In the genomic region with DNA sequence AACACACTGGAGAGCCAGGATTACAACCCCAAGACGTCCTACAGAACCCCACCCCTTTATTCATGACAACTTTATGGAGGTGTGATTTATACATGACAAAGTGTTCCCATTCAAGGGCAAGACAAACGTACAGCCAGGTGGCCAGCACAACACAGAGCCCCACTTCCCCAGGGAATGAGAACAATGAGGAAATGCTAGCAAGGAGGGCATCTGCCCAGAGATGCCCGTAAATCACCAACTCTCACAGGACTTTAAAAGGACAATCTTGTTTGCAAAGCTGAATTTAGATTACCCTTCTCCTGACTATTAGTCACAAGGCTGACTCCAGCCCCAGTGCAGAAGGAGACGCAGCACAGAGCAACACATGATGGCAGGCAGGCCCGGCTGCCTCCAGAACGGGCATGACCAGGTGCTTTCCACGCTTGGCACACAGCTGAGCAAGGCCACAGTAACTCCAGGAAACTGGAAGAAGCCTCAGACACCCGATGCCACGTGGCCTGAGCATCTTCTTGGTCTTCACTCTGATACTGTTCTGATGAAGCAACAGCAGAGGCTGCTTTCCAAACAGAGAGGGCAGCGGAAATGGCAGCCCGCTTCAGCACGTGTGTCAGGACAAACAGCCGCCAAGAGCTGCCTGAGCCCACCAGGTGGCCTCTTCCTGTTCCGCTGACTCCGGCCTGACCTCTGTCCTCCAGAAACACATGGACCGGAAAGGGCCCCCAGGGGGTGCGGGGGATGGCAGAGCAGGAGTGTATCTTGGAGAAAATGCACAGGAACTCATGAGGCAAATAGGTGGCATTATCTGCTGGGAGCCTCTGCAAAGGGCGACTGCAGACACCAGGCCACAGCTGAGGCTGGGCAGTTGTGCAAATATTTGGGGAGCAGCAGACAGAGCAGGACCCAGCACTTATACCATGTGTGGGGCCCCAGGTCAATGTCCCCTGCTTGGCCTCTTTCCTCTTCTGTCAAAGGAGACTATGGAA, we compare ENCODE assay signal across 12 cellular contexts. TPM values are rescaled to one million over a fixed set of nuclear protein-coding genes. Genes with fewer than 3 reads are reported as not detected.
DNase-seq lines count a peak whose midpoint lies in the region; ATAC-seq, FAIRE-seq and TF ChIP-seq lines count a peak whose summit lies in the region.
"Had no signal": no experiment of that assay in that cellular context is flagged by ENCODE, and none has a peak within 500 bp of the region (broad histone marks: within the 10 kb centered on the region; RNA-seq: fewer than 3 reads in every experiment).

No MANE protein-coding gene starts in this region.

- no peaks in the 10 kb centered on the region for H3K9me3 ChIP-seq in BLaER1 treated with 17β-estradiol and CSF1 and Interleukin-3, amounts not matched to agents 10 nM and 100 nM (replicated peaks in 1 of 11)
- H3K9me3 ChIP-seq in K562 (replicated peaks; ENCODE audit: control insufficient read depth, insufficient read depth, low read depth, low read length) (no peaks in the 10 kb centered on the region), tibial artery (no peaks in the 10 kb centered on the region)

- TSS peak; percentile 34 for BruUV-seq in K562 (replicated peaks; lab: Mats Ljungman, UMichigan)

- in situ Hi-C loops in K562 (cut with MboI), result no loop called here

- H3K9me1 ChIP-seq in K562 (ENCODE audit: control insufficient read depth, insufficient read depth, low read length), result no peaks in the 10 kb centered on the region

- peak overlapping the region; percentile 47 for H3K27ac Mint-ChIP-seq in mesothelial cell of epicardium
- H3K27ac Mint-ChIP-seq: stimulated activated memory B cell treated with anti-CD40 and anti-IgM and Interleukin-4, amounts not matched to agents 10 μg/mL and 1 μg/mL and 100 μg/mL, for 72 hours had no signal

- peaks cover 96% of the 10 kb centered on the region for H3K79me2 ChIP-seq in K562 (ENCODE audit: control insufficient read depth, insufficient read depth, low read length)

- CTCF ChIA-PET in K562 (lab: Yijun Ruan, JAX; ENCODE audit: low intra/inter-chr PET ratio), result no interaction called here

- H4K20me1 ChIP-seq in BLaER1 treated with 17β-estradiol and CSF1 and Interleukin-3, amounts not matched to agents 10 nM and 100 nM, result no peaks in the 10 kb centered on the region; a peak in 1 of 22 replicates
- H4K20me1 ChIP-seq in K562 (replicated peaks; ENCODE audit: control insufficient read depth, insufficient read depth, low read length), result no peaks in the 10 kb centered on the region

- TF ChIP-seq CTCF in K562 (IDR thresholded peaks at IDR 0.05 in 2 of 3, conservative IDR thresholded peaks at IDR 0.05 in 1 of 3; ENCODE audit: insufficient read depth in 2 of 3, low read depth in 1 of 3, low read length in 3 of 3) (peak; percentile 8 to 29 (median 28); a peak in 2 of 6 replicates), mesothelial cell of epicardium (IDR thresholded peaks at IDR 0.05; ENCODE audit: unreplicated experiment) (no peak), tibial artery (IDR thresholded peaks at IDR 0.05) (no peak)

- 22% methylated on average over 18 of the region's 18 CpGs for WGBS in K562 (ENCODE audit: insufficient coverage, low coverage, missing lambda C conversion rate)

- no peak overlapping the region for H3K4me3 ChIP-seq in BLaER1 treated with 17β-estradiol and CSF1 and Interleukin-3, amounts not matched to agents 10 nM and 100 nM
- H3K4me3 ChIP-seq in K562 (no peak overlapping the region; the same call in 1 of the 2 replicates), tibial artery (no peak overlapping the region)

- peak overlapping the region in 7 of 11 experiments; percentile 3 to 59 (median 26); a peak in 11 of 22 replicates for H3K27ac ChIP-seq in BLaER1 treated with 17β-estradiol and CSF1 and Interleukin-3, amounts not matched to agents 10 nM and 100 nM
- H3K27ac ChIP-seq in K562 (ENCODE audit: extremely low read depth, low read depth, low read length) (peak overlapping the region; percentile 88), tibial artery (no peak overlapping the region)

- intact Hi-C loops in K562 (cut with micrococcal nuclease) (no loop called here), tibial artery (cut with DNase I; ENCODE audit: low total_unique reads) (no loop called here)

- H3K4me1 Mint-ChIP-seq in mesothelial cell of epicardium, result peaks cover 77% of the 10 kb centered on the region
- H3K4me1 Mint-ChIP-seq: stimulated activated memory B cell treated with anti-CD40 and anti-IgM and Interleukin-4, amounts not matched to agents 10 μg/mL and 1 μg/mL and 100 μg/mL, for 72 hours had no signal

- peak; percentile 91 for FAIRE-seq in K562 (lab: Jason Lieb, UNC)

- H3K27me3 ChIP-seq in BLaER1 treated with 17β-estradiol and CSF1 and Interleukin-3, amounts not matched to agents 10 nM and 100 nM, result peaks cover 0 to 17% (median 0%) of the 10 kb centered on the region in 11 experiments; a peak in 3 of 22 replicates
- H3K27me3 ChIP-seq in K562 (ENCODE audit: control insufficient read depth in 2 of 2, insufficient read depth in 2 of 2, low read length in 2 of 2) (no peaks in the 10 kb centered on the region), tibial artery (peaks cover 0 to 34% of the 10 kb centered on the region in 2 donors)

- H3K9ac ChIP-seq in BLaER1 treated with 17β-estradiol and CSF1 and Interleukin-3, amounts not matched to agents 10 nM and 100 nM, result peak overlapping the region in 1 of 11 experiments; percentile 20; a peak in 2 of 22 replicates
- peak overlapping the region; percentile 52 to 89 for H3K9ac ChIP-seq in K562 (ENCODE audit: insufficient read depth in 1 of 2, low read depth in 2 of 2, low read length in 2 of 2)

- no peak; the same call in 1 of the 2 replicates for TF ChIP-seq POLR2A in K562 (conservative IDR thresholded peaks at IDR 0.05)

- POLR2A ChIA-PET in K562 (lab: Yijun Ruan, JAX), result interaction anchor here (0.6 to 1.7 kb wide), 3 partner anchors 9 to 14 kb away, joined by 3 to 5 read pairs (median 3); no protein-coding TSS in a partner anchor

- peak; percentile 89; the same call in 1 of the 2 replicates for TF ChIP-seq EP300 in K562 (IDR thresholded peaks at IDR 0.05; ENCODE audit: low read length)

- no peaks in the 10 kb centered on the region for H3K36me3 ChIP-seq in BLaER1 treated with 17β-estradiol and CSF1 and Interleukin-3, amounts not matched to agents 10 nM and 100 nM
- H3K36me3 ChIP-seq in K562 (ENCODE audit: control insufficient read depth, insufficient read depth, low read length) (peaks cover 13% of the 10 kb centered on the region; the same call in 2 of the 3 replicates), tibial artery (no peaks in the 10 kb centered on the region)

- peak overlapping the region; percentile 53 to 82 (median 64) for H3K4me2 ChIP-seq in BLaER1 treated with 17β-estradiol and CSF1 and Interleukin-3, amounts not matched to agents 10 nM and 100 nM
- peak overlapping the region; percentile 85 for H3K4me2 ChIP-seq in K562 (ENCODE audit: insufficient read depth, low read length)

- H3K27me3 Mint-ChIP-seq in mesothelial cell of epicardium (ENCODE audit: low read depth), result no peaks in the 10 kb centered on the region

- peak; percentile 58 for ATAC-seq in K562
- ATAC-seq: stimulated activated memory B cell treated with anti-CD40 and anti-IgM and Interleukin-4, amounts not matched to agents 10 μg/mL and 1 μg/mL and 100 μg/mL, for 72 hours had no signal

- peaks cover 67 to 84% (median 77%) of the 10 kb centered on the region in 10 experiments for H3K4me1 ChIP-seq in BLaER1 treated with 17β-estradiol and CSF1 and Interleukin-3, amounts not matched to agents 10 nM and 100 nM
- H3K4me1 ChIP-seq in K562 (replicated peaks in 1 of 2; ENCODE audit: control insufficient read depth in 2 of 2, insufficient read depth in 2 of 2, low read length in 2 of 2) (peaks cover 64 to 76% of the 10 kb centered on the region in 2 experiments), tibial artery (peaks cover 0 to 12% (median 0%) of the 10 kb centered on the region in 4 donors)

- no peaks in the 10 kb centered on the region for H3K36me3 Mint-ChIP-seq in mesothelial cell of epicardium
- H3K36me3 Mint-ChIP-seq: naive B cell; stimulated activated memory B cell treated with anti-CD40 and anti-IgM and Interleukin-4, amounts not matched to agents 10 μg/mL and 1 μg/mL and 100 μg/mL, for 72 hours had no signal

- DNase-seq in NCI-H1092 treated with DMSO at 0.1 percent for 48 hours (lab: John Stamatoyannopoulos, UW) (peak; percentile 85), K562 (ENCODE audit: extremely low read depth in 1 of 4, low spot score in 3 of 4) (peak; percentile 74 to 91 (median 78)), mesothelial cell of epicardium (ENCODE audit: low spot score in 2 of 2, unreplicated experiment in 2 of 2) (no peak), tibial artery (no peak), epidermal melanocyte (ENCODE audit: insufficient read length, low spot score) (no peak), occipital lobe (lab: John Stamatoyannopoulos, UW) (no peak), GM19240 (ENCODE audit: insufficient read length, low spot score) (no peak)
- DNase-seq: activated CD4-positive, alpha-beta T cell treated with anti-CD3 and anti-CD28 coated beads for 4 hours; effector CD4-positive, alpha-beta T cell; naive B cell had no signal

- no peak overlapping the region for H3K4me3 Mint-ChIP-seq in mesothelial cell of epicardium
- H3K4me3 Mint-ChIP-seq: naive B cell; stimulated activated memory B cell treated with anti-CD40 and anti-IgM and Interleukin-4, amounts not matched to agents 10 μg/mL and 1 μg/mL and 100 μg/mL, for 72 hours had no signal

- peak overlapping the region; percentile 47 for H2AFZ ChIP-seq in K562 (ENCODE audit: low read depth, low read length)

- no peaks in the 10 kb centered on the region for H3K9me3 Mint-ChIP-seq in mesothelial cell of epicardium
- H3K9me3 Mint-ChIP-seq: naive B cell; stimulated activated memory B cell treated with anti-CD40 and anti-IgM and Interleukin-4, amounts not matched to agents 10 μg/mL and 1 μg/mL and 100 μg/mL, for 72 hours had no signal

- TF ChIP-seq RAD21 in K562 (CRISPR knock-in tag; conservative IDR thresholded peaks at IDR 0.05 in 1 of 2, IDR thresholded peaks at IDR 0.05 in 1 of 2), result peak; percentile 29 to 46

RNA-seq across cellular contexts. Expression of a gene that starts 51.3 kb away (rescaled TPM):
- 55.8 and 56.6 TPM in 2 replicates for total RNA-seq in K562 (2011; cell fraction: chromatin; rRNA removed; ENCODE audit: low replicate concordance)
- 56.9 and 60.5 TPM in 2 replicates for total RNA-seq in K562 (2011; cell fraction: nucleolus; rRNA removed)
- total RNA-seq in K562 (2011; cell fraction: nucleoplasm; rRNA removed), result 36.5 and 49.8 TPM in 2 replicates
- total RNA-seq in K562 (2014; rRNA removed), result 15.3 and 18.2 TPM in 2 replicates
- total RNA-seq in K562 (2014; rRNA removed; fragmentation: Illumina TruSeq; extraction: Trizol), result 11.4 and 17.3 TPM in 2 replicates
- 15.4 and 17.9 TPM in 2 replicates for total RNA-seq in K562 (2015; rRNA removed; fragmentation: Illumina TruSeq; extraction: Trizol)
- 33.6 and 33.8 TPM in 2 replicates for total RNA-seq in K562 (2021)
- polyA plus RNA-seq in K562 (2011; rRNA removed), result 7.7 and 8.1 TPM in 2 replicates
- polyA plus RNA-seq in K562 (2011; cell fraction: cytosol; rRNA removed), result 7.9 and 16.6 TPM in 2 replicates
- polyA plus RNA-seq in K562 (2011; cell fraction: nucleus; rRNA removed), result 11.8 and 20.5 TPM in 2 replicates
- 16.8 and 25.3 TPM in 2 replicates for polyA plus RNA-seq in K562 (2012)
- polyA plus RNA-seq in K562 (2014; fragmentation: Illumina TruSeq; extraction: Trizol), result 14.2 and 18.3 TPM in 2 replicates
- polyA plus RNA-seq in K562 (2014; fragmentation: Nextera tagmentation; extraction: Ambion mirVana), result 1 to 10 TPM; 5.6 to 6.0 TPM
- polyA plus RNA-seq in K562 (2014; rRNA removed), result 12.5 and 17.2 TPM in 2 replicates
- polyA minus RNA-seq in K562 (2011; rRNA and poly(A)+ RNA removed), result 11.9 and 15.1 TPM in 2 replicates
- 16.4 and 18.1 TPM in 2 replicates for polyA minus RNA-seq in K562 (2011; cell fraction: cytosol; rRNA and poly(A)+ RNA removed)
- polyA minus RNA-seq in K562 (2011; cell fraction: nucleus; rRNA and poly(A)+ RNA removed), result 12.5 and 14.1 TPM in 2 replicates
- total RNA-seq in mesothelial cell of epicardium, result 36.7 to 41.0 TPM (median 39.7 TPM) in 3 replicates
- 0.94 TPM for total RNA-seq in occipital lobe

Comparison
In these comparisons a context has a peak if more than half of its experiments do, and no peak if none do; other contexts are left out.
1. H3K27ac ChIP-seq: peak in BLaER1 treated with 17β-estradiol and CSF1 and Interleukin-3, amounts not matched to agents 10 nM and 100 nM (7 of 11) and K562 (single experiment); none in tibial artery (0 of 2).
2. DNase-seq: peak in NCI-H1092 treated with DMSO at 0.1 percent for 48 hours (single experiment) and K562 (4 of 4); none in mesothelial cell of epicardium (0 of 2), tibial artery (0 of 2), epidermal melanocyte (single experiment), occipital lobe (single experiment) and GM19240 (single experiment).
3. CTCF ChIP-seq: peak in K562 (3 of 3); none in mesothelial cell of epicardium (single experiment) and tibial artery (0 of 2).